Comparison of ENCODE assay signal across 9 cellular contexts in genomic region chr1:12345350-12346217, GRCh38.
DNase-seq lines count a peak whose midpoint lies in the region; ATAC-seq and TF ChIP-seq lines count a peak whose summit lies in the region.
"Had no signal": no experiment of that assay in that cellular context is flagged by ENCODE, and none has a peak within 500 bp of the region (broad histone marks: within the 10 kb centered on the region; RNA-seq: fewer than 3 reads in every experiment).

No MANE protein-coding gene starts in this region.

- no peak overlapping the region for H3K4ac ChIP-seq in mesendoderm (ENCODE audit: low read depth, low read length)

- H3K79me2 ChIP-seq in mesendoderm (ENCODE audit: control insufficient read depth, insufficient read depth, low read length) = no peaks in the 10 kb centered on the region

- H3K27ac ChIP-seq in sigmoid colon (peak overlapping the region; percentile 30 to 59 (median 55)), mesendoderm (ENCODE audit: low read depth, low read length) (no peak overlapping the region)

- 37 to 41% methylated on average over 7 of the region's 7 CpGs for WGBS in sigmoid colon, 2 donors
- WGBS in mesendoderm (ENCODE audit: extremely low coverage, insufficient coverage, low lambda C conversion rate) = no CpG with 5 or more reads among the region's 7 CpGs

- no peak overlapping the region for H3K56ac ChIP-seq in mesendoderm (ENCODE audit: low read length)

- no peaks in the 10 kb centered on the region for H3K9me3 ChIP-seq in sigmoid colon

- H2AK5ac ChIP-seq in mesendoderm (ENCODE audit: low read length) = no peak overlapping the region

- DNase-seq in GDM1 (lab: John Stamatoyannopoulos, UW) (peak; percentile 25), NCI-H82 treated with DMSO at 0.1 percent for 48 hours (lab: John Stamatoyannopoulos, UW; ENCODE audit: unreplicated experiment) (peak; percentile 63), sigmoid colon (no peak), mesendoderm (no peak), NCI-H345 treated with DMSO at 0.1 percent for 48 hours (lab: John Stamatoyannopoulos, UW; ENCODE audit: unreplicated experiment) (no peak)
- DNase-seq in central memory CD8-positive, alpha-beta T cell (ENCODE audit: low spot score in 2 of 2) = no peak
- DNase-seq: NCI-H2029 treated with DMSO at 0.1 percent for 48 hours had no signal

- intact Hi-C loops in sigmoid colon (cut with DNase I) = no loop called here

- no peak overlapping the region for H2BK5ac ChIP-seq in mesendoderm (ENCODE audit: low read length)

- ATAC-seq in central memory CD8-positive, alpha-beta T cell (replicated peaks; ENCODE audit: extremely low read depth, poor library complexity, severe bottlenecking) = peak; percentile 81
- ATAC-seq in GM21515 (IDR thresholded peaks at IDR 0.05; ENCODE audit: unreplicated experiment) (no peak), GM21423 (IDR thresholded peaks at IDR 0.05; ENCODE audit: unreplicated experiment) (no peak)

- H3K79me1 ChIP-seq in mesendoderm (ENCODE audit: low read length) = no peaks in the 10 kb centered on the region

- no peak overlapping the region for H3K18ac ChIP-seq in mesendoderm (ENCODE audit: low read length)

- H3K23ac ChIP-seq in mesendoderm (ENCODE audit: low read length) = no peak overlapping the region

- H2BK15ac ChIP-seq in mesendoderm (replicated peaks; ENCODE audit: low read depth) = no peak overlapping the region

- H3K4me3 Mint-ChIP-seq in central memory CD8-positive, alpha-beta T cell = peak overlapping the region; percentile 56

- H3K27ac Mint-ChIP-seq in central memory CD8-positive, alpha-beta T cell (ENCODE audit: low read depth) = peak overlapping the region; percentile 77

- H3K4me2 ChIP-seq in mesendoderm (ENCODE audit: low read length) = no peak overlapping the region

- H3K27me3 ChIP-seq in sigmoid colon = no peaks in the 10 kb centered on the region
- no peaks in the 10 kb centered on the region for H3K27me3 ChIP-seq in mesendoderm (ENCODE audit: insufficient read depth, low read length, poor library complexity)

- H3K4me3 ChIP-seq in sigmoid colon (no peak overlapping the region), mesendoderm (ENCODE audit: low read length) (no peak overlapping the region)

- no peak overlapping the region for H4K8ac ChIP-seq in mesendoderm (ENCODE audit: low read depth, low read length)

- peaks cover 5% of the 10 kb centered on the region for H3K9me3 Mint-ChIP-seq in central memory CD8-positive, alpha-beta T cell

- no peak overlapping the region for H3K9ac ChIP-seq in mesendoderm (ENCODE audit: low read length)

- H3K4me1 ChIP-seq in sigmoid colon (peaks cover 0 to 10% (median 5%) of the 10 kb centered on the region in 4 donors), mesendoderm (ENCODE audit: control insufficient read depth, low read depth, low read length) (no peaks in the 10 kb centered on the region)

- H3K36me3 ChIP-seq in sigmoid colon (peaks cover 17 to 87% (median 33%) of the 10 kb centered on the region in 4 donors), mesendoderm (ENCODE audit: control insufficient read depth, insufficient read depth, low read length) (no peaks in the 10 kb centered on the region)

- TF ChIP-seq EP300 in sigmoid colon (IDR thresholded peaks at IDR 0.05) = no peak

- H3K27me3 Mint-ChIP-seq in central memory CD8-positive, alpha-beta T cell = no peaks in the 10 kb centered on the region

- H3K36me3 Mint-ChIP-seq in central memory CD8-positive, alpha-beta T cell (ENCODE audit: insufficient read depth) = peaks cover 41% of the 10 kb centered on the region

- no peak for TF ChIP-seq POLR2A in sigmoid colon (IDR thresholded peaks at IDR 0.05)

- no peak overlapping the region for H2BK120ac ChIP-seq in mesendoderm (ENCODE audit: low read depth, low read length)

- no peak for TF ChIP-seq CTCF in sigmoid colon (IDR thresholded peaks at IDR 0.05)

- H4K5ac ChIP-seq in mesendoderm (ENCODE audit: low read length) = no peak overlapping the region

- peaks cover 42% of the 10 kb centered on the region for H3K4me1 Mint-ChIP-seq in central memory CD8-positive, alpha-beta T cell

Comparison
In these comparisons a context has a peak if more than half of its experiments do, and no peak if none do; other contexts are left out.
1. DNase-seq: peak in GDM1 (single experiment) and NCI-H82 treated with DMSO at 0.1 percent for 48 hours (single experiment); none in central memory CD8-positive, alpha-beta T cell (0 of 2), sigmoid colon (single experiment), mesendoderm (single experiment) and NCI-H345 treated with DMSO at 0.1 percent for 48 hours (single experiment).